In genomic region chr4:71209161-71209560, GRCh38 we compare ENCODE assay signal across 22 cellular contexts.
DNase-seq lines count a peak whose midpoint lies in the region; ATAC-seq, FAIRE-seq and TF ChIP-seq lines count a peak whose summit lies in the region.
"Had no signal": no experiment of that assay in that cellular context is flagged by ENCODE, and none has a peak within 500 bp of the region (broad histone marks: within the 10 kb centered on the region; RNA-seq: fewer than 3 reads in every experiment).

No MANE protein-coding gene starts in this region.

- H3K4me2 ChIP-seq in GM23338: no peak overlapping the region

- no peak overlapping the region for H3K27ac Mint-ChIP-seq in GM23338
- H3K27ac Mint-ChIP-seq: activated CD8-positive, alpha-beta T cell treated with anti-CD3 and anti-CD28 coated beads, Interleukin-2, amount 10 ng/mL, durations not matched to agents 7 days and 5 days; activated naive CD8-positive, alpha-beta T cell treated with anti-CD3 and anti-CD28 coated beads, Interleukin-2, amount 50 U/mL, for 24 hours; IgD-negative memory B cell had no signal

- no peaks in the 10 kb centered on the region for H3F3A ChIP-seq in GM23338 (replicated peaks; ENCODE audit: low read depth)

- H3K9me3 ChIP-seq in left ventricle myocardium inferior (replicated peaks) (no peaks in the 10 kb centered on the region), upper lobe of right lung (no peaks in the 10 kb centered on the region), small intestine (ENCODE audit: control insufficient read depth, low read depth) (no peaks in the 10 kb centered on the region)
- H3K9me3 ChIP-seq: right atrium auricular region, thoracic aorta had no signal

- H3K27me3 ChIP-seq in left ventricle myocardium inferior (ENCODE audit: low read depth) (no peaks in the 10 kb centered on the region), bronchial epithelial cell (ENCODE audit: control insufficient read depth, insufficient read depth, low read length) (no peaks in the 10 kb centered on the region), upper lobe of right lung (no peaks in the 10 kb centered on the region), small intestine (ENCODE audit: control insufficient read depth in 2 of 2, insufficient read depth in 2 of 2, low read length in 2 of 2) (no peaks in the 10 kb centered on the region), GM23338 (ENCODE audit: insufficient read depth) (no peaks in the 10 kb centered on the region)
- H3K27me3 ChIP-seq: right atrium auricular region had no signal

- ATAC-seq in Right ventricle myocardium superior (ENCODE audit: poor library complexity) (peak; percentile 55), upper lobe of right lung (peak; percentile 24), HG02885 (IDR thresholded peaks at IDR 0.05; ENCODE audit: poor library complexity, unreplicated experiment) (no peak), GM23338 (no peak)
- ATAC-seq: activated CD8-positive, alpha-beta T cell treated with anti-CD3 and anti-CD28 coated beads, Interleukin-2, amount 10 ng/mL, durations not matched to agents 7 days and 5 days; activated naive CD8-positive, alpha-beta T cell treated with anti-CD3 and anti-CD28 coated beads, Interleukin-2, amount 50 U/mL, for 24 hours; naive thymus-derived CD4-positive, alpha-beta T cell had no signal

- DNase-seq in Right ventricle myocardium superior (no peak), left ventricle myocardium inferior (no peak), bronchial epithelial cell (ENCODE audit: low read depth) (peak; percentile 45), kidney tubule cell (ENCODE audit: low spot score) (peak; percentile 76), upper lobe of right lung (no peak), small intestine (no peak), GM23338 (ENCODE audit: low spot score) (no peak)
- DNase-seq: activated CD8-positive, alpha-beta T cell treated with anti-CD3 and anti-CD28 coated beads, Interleukin-2, amount 10 ng/mL, durations not matched to agents 7 days and 5 days; activated naive CD8-positive, alpha-beta T cell treated with anti-CD3 and anti-CD28 coated beads, Interleukin-2, amount 50 U/mL, for 24 hours; CD8-positive, alpha-beta memory T cell; DND-41; naive thymus-derived CD4-positive, alpha-beta T cell; NCI-H1092 treated with DMSO at 0.1 percent for 48 hours; RPMI8226; T-helper 1 cell had no signal

- H3K27ac ChIP-seq in left ventricle myocardium inferior (replicated peaks): no peak overlapping the region
- H3K27ac ChIP-seq in upper lobe of right lung: no peak overlapping the region
- H3K27ac ChIP-seq in small intestine (ENCODE audit: low read depth in 1 of 2, low read length in 1 of 2): no peak overlapping the region
- H3K27ac ChIP-seq in GM23338 (ENCODE audit: low read depth): no peak overlapping the region
- H3K27ac ChIP-seq: right atrium auricular region, thoracic aorta had no signal

- H3K9me3 Mint-ChIP-seq in GM23338: no peaks in the 10 kb centered on the region
- H3K9me3 Mint-ChIP-seq: activated naive CD8-positive, alpha-beta T cell treated with anti-CD3 and anti-CD28 coated beads, Interleukin-2, amount 50 U/mL, for 24 hours had no signal

- no peak overlapping the region for H3K4me3 ChIP-seq in left ventricle myocardium inferior
- H3K4me3 ChIP-seq in bronchial epithelial cell (ENCODE audit: low read depth, low read length): no peak overlapping the region
- H3K4me3 ChIP-seq in upper lobe of right lung: no peak overlapping the region
- no peak overlapping the region for H3K4me3 ChIP-seq in small intestine (ENCODE audit: low read depth in 1 of 2, low read length in 2 of 2)
- no peak overlapping the region for H3K4me3 ChIP-seq in GM23338
- H3K4me3 ChIP-seq: right atrium auricular region, thoracic aorta had no signal

- no peaks in the 10 kb centered on the region for H3K27me3 Mint-ChIP-seq in GM23338 (ENCODE audit: insufficient read depth, low read depth, poor library complexity)
- H3K27me3 Mint-ChIP-seq: activated naive CD8-positive, alpha-beta T cell treated with anti-CD3 and anti-CD28 coated beads, Interleukin-2, amount 50 U/mL, for 24 hours; IgD-negative memory B cell had no signal

- no peaks in the 10 kb centered on the region for H3K36me3 Mint-ChIP-seq in GM23338 (ENCODE audit: low read depth)
- H3K36me3 Mint-ChIP-seq: IgD-negative memory B cell; naive thymus-derived CD4-positive, alpha-beta T cell had no signal

- H4K20me1 ChIP-seq in GM23338 (replicated peaks; ENCODE audit: insufficient read depth): no peaks in the 10 kb centered on the region

- intact Hi-C loops in Right ventricle myocardium superior (cut with DNase I) (no loop called here), left ventricle myocardium inferior (cut with micrococcal nuclease) (no loop called here), upper lobe of right lung (cut with DNase I) (no loop called here)

- H3K9me2 ChIP-seq in GM23338 (ENCODE audit: insufficient read depth): no peaks in the 10 kb centered on the region

- no peaks in the 10 kb centered on the region for H3K79me2 ChIP-seq in GM23338 (replicated peaks; ENCODE audit: insufficient read depth)

- H3K4me1 ChIP-seq in left ventricle myocardium inferior (peaks cover 35% of the 10 kb centered on the region), upper lobe of right lung (no peaks in the 10 kb centered on the region), small intestine (ENCODE audit: control insufficient read depth in 2 of 2, insufficient read depth in 1 of 2, low read depth in 1 of 2, low read length in 1 of 2) (no peaks in the 10 kb centered on the region), GM23338 (ENCODE audit: insufficient read depth) (peaks cover 11% of the 10 kb centered on the region)

- H3K4me3 Mint-ChIP-seq in GM23338: no peak overlapping the region
- H3K4me3 Mint-ChIP-seq: activated CD8-positive, alpha-beta T cell treated with anti-CD3 and anti-CD28 coated beads, Interleukin-2, amount 10 ng/mL, durations not matched to agents 7 days and 5 days; activated naive CD8-positive, alpha-beta T cell treated with anti-CD3 and anti-CD28 coated beads, Interleukin-2, amount 50 U/mL, for 24 hours; CD8-positive, alpha-beta memory T cell; IgD-negative memory B cell; naive thymus-derived CD4-positive, alpha-beta T cell had no signal

- TF ChIP-seq CTCF in left ventricle myocardium inferior (IDR thresholded peaks at IDR 0.05; ENCODE audit: borderline replicate concordance) (no peak), bronchial epithelial cell (IDR thresholded peaks at IDR 0.05; ENCODE audit: insufficient read depth, low read length, severe bottlenecking) (no peak), upper lobe of right lung (IDR thresholded peaks at IDR 0.05) (no peak), GM23338 (conservative IDR thresholded peaks at IDR 0.05; ENCODE audit: low read depth in 2 of 2) (no peak)

- no peak overlapping the region for H2AFZ ChIP-seq in GM23338

- H3K36me3 ChIP-seq in left ventricle myocardium inferior (no peaks in the 10 kb centered on the region), bronchial epithelial cell (ENCODE audit: control insufficient read depth, insufficient read depth, low read length) (no peaks in the 10 kb centered on the region), upper lobe of right lung (no peaks in the 10 kb centered on the region), small intestine (ENCODE audit: control insufficient read depth in 2 of 2, insufficient read depth in 2 of 2, low read length in 2 of 2) (no peaks in the 10 kb centered on the region), GM23338 (ENCODE audit: insufficient read depth) (no peaks in the 10 kb centered on the region)
- H3K36me3 ChIP-seq: right atrium auricular region, thoracic aorta had no signal

- H3K4me1 Mint-ChIP-seq in GM23338: peaks cover 8% of the 10 kb centered on the region
- H3K4me1 Mint-ChIP-seq: activated naive CD8-positive, alpha-beta T cell treated with anti-CD3 and anti-CD28 coated beads, Interleukin-2, amount 50 U/mL, for 24 hours; IgD-negative memory B cell had no signal

- no peak for FAIRE-seq in bronchial epithelial cell (lab: Jason Lieb, UNC)
- no peak for FAIRE-seq in small intestine (lab: Jason Lieb, UNC)
- FAIRE-seq: A204.1, colon, H54 had no signal

TF ChIP-seq in GM23338, 12 proteins besides CTCF, POLR2A, EP300 and RAD21 (continues in another document):
- TF ChIP-seq JUNB (IDR thresholded peaks at IDR 0.05; ENCODE audit: unreplicated experiment): no peak
- TF ChIP-seq ZNF114 (CRISPR knock-in tag; IDR thresholded peaks at IDR 0.05): no peak
- no peak for TF ChIP-seq EZH2phosphoT487 (IDR thresholded peaks at IDR 0.05; ENCODE audit: unreplicated experiment)
- TF ChIP-seq EZH2 (IDR thresholded peaks at IDR 0.05; ENCODE audit: low read depth, unreplicated experiment): no peak
- no peak for TF ChIP-seq NANOG (IDR thresholded peaks at IDR 0.05; ENCODE audit: borderline replicate concordance)
- TF ChIP-seq ETS1 (IDR thresholded peaks at IDR 0.05): no peak
- TF ChIP-seq STAT1 (IDR thresholded peaks at IDR 0.05; ENCODE audit: unreplicated experiment): no peak

Comparison
In these comparisons a context has a peak if more than half of its experiments do, and no peak if none do; other contexts are left out.
1. ATAC-seq: peak in Right ventricle myocardium superior (single experiment) and upper lobe of right lung (single experiment); none in HG02885 (single experiment) and GM23338 (single experiment).
2. DNase-seq: peak in bronchial epithelial cell (single experiment) and kidney tubule cell (single experiment); none in Right ventricle myocardium superior (single experiment), left ventricle myocardium inferior (single experiment), upper lobe of right lung (single experiment), small intestine (single experiment) and GM23338 (single experiment).